In genomic region chr11:15568440-15568839, GRCh38 we compare ENCODE assay signal across 17 cellular contexts.
"Had no signal": no experiment of that assay in that cellular context is flagged by ENCODE, and none has a peak within 500 bp of the region (broad histone marks: within the 10 kb centered on the region; RNA-seq: fewer than 3 reads in every experiment).

No MANE protein-coding gene starts in this region.

- H3K36me3 ChIP-seq: adrenal gland, cardiac muscle cell, neutrophil had no signal

- ATAC-seq: activated CD8-positive, alpha-beta T cell treated with anti-CD3 and anti-CD28 coated beads for 36 hours; activated T-cell treated with anti-CD3 and anti-CD28 coated beads, Interleukin-2, amount 50 U/mL, for 4 hours; left lobe of liver; naive thymus-derived CD4-positive, alpha-beta T cell; stimulated activated effector memory CD8-positive, alpha-beta T cell treated with anti-CD3 and anti-CD28 coated beads, Interleukin-12 subunit alpha, Interleukin-12 subunit beta, amount 100 ng/mL, for 72 hours; WTC11 had no signal

- H3K4me1 ChIP-seq: adrenal gland, parathyroid adenoma had no signal

- H3K9me3 ChIP-seq: adrenal gland, neutrophil had no signal

- DNase-seq: activated CD4-positive, alpha-beta T cell treated with anti-CD3 and anti-CD28 coated beads for 48 hours; activated CD8-positive, alpha-beta T cell treated with anti-CD3 and anti-CD28 coated beads for 36 hours; activated effector memory CD4-positive, alpha-beta T cell treated with anti-CD3 and anti-CD28 coated beads, Interleukin-2, amount 50 U/mL, for 16 hours; activated T-cell treated with anti-CD3 and anti-CD28 coated beads, Interleukin-2, amount 50 U/mL, for 4 hours; adrenal gland; dorsolateral prefrontal cortex; endodermal cell; erythroblast; mammary epithelial cell; naive thymus-derived CD4-positive, alpha-beta T cell had no signal

- H3K4me3 ChIP-seq: adrenal gland, cardiac muscle cell, dorsolateral prefrontal cortex, hepatocyte had no signal
